ENCODE assay signal across 8 cellular contexts in the genomic region with DNA sequence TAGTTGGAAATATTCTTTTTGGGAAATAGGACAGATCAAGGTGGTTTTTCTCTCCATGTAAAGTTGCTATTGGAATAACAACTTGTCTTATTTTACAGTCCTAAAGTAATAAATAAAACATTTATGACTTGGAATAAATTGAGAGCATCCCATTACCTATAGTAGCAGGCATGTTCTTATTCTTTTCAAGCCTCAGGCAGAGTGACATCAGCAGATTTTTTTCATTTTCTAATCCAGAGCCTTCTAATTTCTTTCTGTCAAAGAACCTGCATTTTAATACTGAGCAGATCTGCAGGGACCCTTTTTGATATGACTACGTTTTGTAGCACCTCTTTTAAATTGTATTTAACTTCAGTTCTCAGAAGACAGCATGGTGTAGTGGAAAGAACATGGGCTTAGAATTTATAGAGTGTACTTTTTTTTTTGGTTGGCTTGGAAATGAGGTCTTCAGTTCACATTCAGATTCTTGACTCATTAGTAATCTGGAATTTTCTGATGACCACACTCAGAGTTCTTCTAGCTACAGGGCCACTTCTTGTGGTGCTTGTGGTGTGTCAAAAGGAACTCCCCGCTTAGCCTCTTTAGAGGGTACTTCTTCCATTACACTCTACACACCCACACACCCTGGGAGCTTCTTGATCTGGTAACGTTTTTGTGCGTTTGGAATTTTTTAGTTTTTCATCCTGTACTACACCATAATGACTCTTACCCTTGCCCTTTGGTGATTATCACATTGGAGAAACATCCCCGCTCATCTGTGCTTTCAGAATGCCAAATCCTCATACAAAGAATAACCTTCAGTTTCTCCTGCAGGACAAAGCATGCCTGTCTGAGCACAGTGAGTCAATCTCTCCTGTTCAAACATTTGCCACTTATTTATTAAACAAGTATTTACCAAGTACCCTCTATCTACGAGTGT. TPM values are rescaled to one million over a fixed set of nuclear protein-coding genes. Genes with fewer than 3 reads are reported as not detected.
DNase-seq lines count a peak whose midpoint lies in the region; ATAC-seq and TF ChIP-seq lines count a peak whose summit lies in the region.

No MANE protein-coding gene starts in this region.

- H3K4me2 ChIP-seq in smooth muscle cell = peak overlapping the region; percentile 66

- peaks cover 14% of the 10 kb centered on the region for H3K4me1 ChIP-seq in smooth muscle cell (ENCODE audit: low read depth)

- in situ Hi-C loops in astrocyte of the cerebellum (cut with HindIII; ENCODE audit: low sequenced_read_pairs) = no loop called here

- intact Hi-C loops in posterior vena cava (cut with DNase I) = no loop called here

- H3K9ac ChIP-seq in smooth muscle cell (ENCODE audit: low read depth) = peak overlapping the region; percentile 60

- no peak for TF ChIP-seq CTCF in astrocyte of the cerebellum (IDR thresholded peaks at IDR 0.05; ENCODE audit: low read depth, low read length, missing control alignments)
- TF ChIP-seq CTCF in smooth muscle cell (IDR thresholded peaks at IDR 0.05; ENCODE audit: borderline replicate concordance, insufficient read depth, poor library complexity, severe bottlenecking) = no peak

- peaks cover 3% of the 10 kb centered on the region for H4K20me1 ChIP-seq in smooth muscle cell (ENCODE audit: low read depth)

- no peaks in the 10 kb centered on the region for H3K79me2 ChIP-seq in smooth muscle cell (ENCODE audit: low read depth)

- H3K27me3 ChIP-seq in smooth muscle cell (ENCODE audit: low read depth) = no peaks in the 10 kb centered on the region

- no peaks in the 10 kb centered on the region for H3K9me3 ChIP-seq in smooth muscle cell (replicated peaks; ENCODE audit: low read depth)

- 14% methylated on average over 6 of the region's 6 CpGs for WGBS in smooth muscle cell (ENCODE audit: low lambda C conversion rate)

- H3F3A ChIP-seq in smooth muscle cell (ENCODE audit: low read depth) = peaks cover 19% of the 10 kb centered on the region

- H3K27ac ChIP-seq in smooth muscle cell (ENCODE audit: low read depth) = peak overlapping the region; percentile 88

- no peak overlapping the region for H2AFZ ChIP-seq in smooth muscle cell (ENCODE audit: low read depth)

- ATAC-seq in GM19452 (IDR thresholded peaks at IDR 0.05; ENCODE audit: unreplicated experiment) (peak; percentile 64), HG03521 (IDR thresholded peaks at IDR 0.05; ENCODE audit: unreplicated experiment) (peak; percentile 74)

- DNase-seq in AG20443 (ENCODE audit: low spot score) = peak; percentile 81
- peak; percentile 98 for DNase-seq in astrocyte of the cerebellum (ENCODE audit: low read depth)
- no peak for DNase-seq in smooth muscle cell (lab: John Stamatoyannopoulos, UW; ENCODE audit: unreplicated experiment)
- DNase-seq in Kasumi-1 (lab: John Stamatoyannopoulos, UW) = no peak
- no peak for DNase-seq in GOT3 (lab: John Stamatoyannopoulos, UW)
- DNase-seq in posterior vena cava (ENCODE audit: low spot score) = no peak

- H3K36me3 ChIP-seq in smooth muscle cell (ENCODE audit: low read depth) = no peaks in the 10 kb centered on the region

- H3K4me3 ChIP-seq in astrocyte of the cerebellum (ENCODE audit: low read depth, low read length) (no peak overlapping the region), smooth muscle cell (no peak overlapping the region)

RNA-seq across cellular contexts. Expression of gene AGK, which starts 34.6 kb away (rescaled TPM):
- 32.4 and 38.5 TPM in 2 replicates for total RNA-seq in smooth muscle cell
- 19.7 and 22.3 TPM in 2 replicates for polyA plus RNA-seq in smooth muscle cell
- 10 to 100 TPM; 21.2 to 21.6 TPM for total RNA-seq in posterior vena cava

Comparison
In these comparisons a context has a peak if more than half of its experiments do, and no peak if none do; other contexts are left out.
1. DNase-seq: peak in AG20443 (single experiment) and astrocyte of the cerebellum (single experiment); none in smooth muscle cell (single experiment), Kasumi-1 (0 of 2), GOT3 (single experiment) and posterior vena cava (single experiment).